In the genomic region with DNA sequence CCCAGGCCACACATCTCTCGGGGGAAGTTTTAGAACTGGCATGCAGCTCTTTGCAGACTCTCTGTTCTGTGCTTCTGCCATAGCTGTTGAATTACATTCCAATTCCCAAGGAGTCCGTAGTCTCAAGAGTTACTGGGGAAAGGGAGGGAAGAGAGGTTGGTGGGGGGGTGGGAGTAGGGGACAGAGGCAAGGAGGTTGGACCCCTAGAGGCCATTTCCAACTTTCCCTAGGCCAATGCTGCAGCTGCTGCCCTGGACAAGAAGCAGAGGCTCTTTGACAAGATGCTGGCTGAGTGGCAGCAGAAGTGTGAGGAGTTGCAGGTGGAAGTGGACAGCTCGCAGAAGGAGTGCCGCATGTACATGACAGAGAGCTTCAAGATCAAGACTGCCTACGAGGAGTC, we compare ENCODE assay signal across 1 cellular context.
TF ChIP-seq lines count a peak whose summit lies in the region.

No MANE protein-coding gene starts in this region.

TF ChIP-seq in GM23338, 12 proteins besides CTCF, POLR2A, EP300 and RAD21 (continued from another document):
- TF ChIP-seq, protein P1, sequence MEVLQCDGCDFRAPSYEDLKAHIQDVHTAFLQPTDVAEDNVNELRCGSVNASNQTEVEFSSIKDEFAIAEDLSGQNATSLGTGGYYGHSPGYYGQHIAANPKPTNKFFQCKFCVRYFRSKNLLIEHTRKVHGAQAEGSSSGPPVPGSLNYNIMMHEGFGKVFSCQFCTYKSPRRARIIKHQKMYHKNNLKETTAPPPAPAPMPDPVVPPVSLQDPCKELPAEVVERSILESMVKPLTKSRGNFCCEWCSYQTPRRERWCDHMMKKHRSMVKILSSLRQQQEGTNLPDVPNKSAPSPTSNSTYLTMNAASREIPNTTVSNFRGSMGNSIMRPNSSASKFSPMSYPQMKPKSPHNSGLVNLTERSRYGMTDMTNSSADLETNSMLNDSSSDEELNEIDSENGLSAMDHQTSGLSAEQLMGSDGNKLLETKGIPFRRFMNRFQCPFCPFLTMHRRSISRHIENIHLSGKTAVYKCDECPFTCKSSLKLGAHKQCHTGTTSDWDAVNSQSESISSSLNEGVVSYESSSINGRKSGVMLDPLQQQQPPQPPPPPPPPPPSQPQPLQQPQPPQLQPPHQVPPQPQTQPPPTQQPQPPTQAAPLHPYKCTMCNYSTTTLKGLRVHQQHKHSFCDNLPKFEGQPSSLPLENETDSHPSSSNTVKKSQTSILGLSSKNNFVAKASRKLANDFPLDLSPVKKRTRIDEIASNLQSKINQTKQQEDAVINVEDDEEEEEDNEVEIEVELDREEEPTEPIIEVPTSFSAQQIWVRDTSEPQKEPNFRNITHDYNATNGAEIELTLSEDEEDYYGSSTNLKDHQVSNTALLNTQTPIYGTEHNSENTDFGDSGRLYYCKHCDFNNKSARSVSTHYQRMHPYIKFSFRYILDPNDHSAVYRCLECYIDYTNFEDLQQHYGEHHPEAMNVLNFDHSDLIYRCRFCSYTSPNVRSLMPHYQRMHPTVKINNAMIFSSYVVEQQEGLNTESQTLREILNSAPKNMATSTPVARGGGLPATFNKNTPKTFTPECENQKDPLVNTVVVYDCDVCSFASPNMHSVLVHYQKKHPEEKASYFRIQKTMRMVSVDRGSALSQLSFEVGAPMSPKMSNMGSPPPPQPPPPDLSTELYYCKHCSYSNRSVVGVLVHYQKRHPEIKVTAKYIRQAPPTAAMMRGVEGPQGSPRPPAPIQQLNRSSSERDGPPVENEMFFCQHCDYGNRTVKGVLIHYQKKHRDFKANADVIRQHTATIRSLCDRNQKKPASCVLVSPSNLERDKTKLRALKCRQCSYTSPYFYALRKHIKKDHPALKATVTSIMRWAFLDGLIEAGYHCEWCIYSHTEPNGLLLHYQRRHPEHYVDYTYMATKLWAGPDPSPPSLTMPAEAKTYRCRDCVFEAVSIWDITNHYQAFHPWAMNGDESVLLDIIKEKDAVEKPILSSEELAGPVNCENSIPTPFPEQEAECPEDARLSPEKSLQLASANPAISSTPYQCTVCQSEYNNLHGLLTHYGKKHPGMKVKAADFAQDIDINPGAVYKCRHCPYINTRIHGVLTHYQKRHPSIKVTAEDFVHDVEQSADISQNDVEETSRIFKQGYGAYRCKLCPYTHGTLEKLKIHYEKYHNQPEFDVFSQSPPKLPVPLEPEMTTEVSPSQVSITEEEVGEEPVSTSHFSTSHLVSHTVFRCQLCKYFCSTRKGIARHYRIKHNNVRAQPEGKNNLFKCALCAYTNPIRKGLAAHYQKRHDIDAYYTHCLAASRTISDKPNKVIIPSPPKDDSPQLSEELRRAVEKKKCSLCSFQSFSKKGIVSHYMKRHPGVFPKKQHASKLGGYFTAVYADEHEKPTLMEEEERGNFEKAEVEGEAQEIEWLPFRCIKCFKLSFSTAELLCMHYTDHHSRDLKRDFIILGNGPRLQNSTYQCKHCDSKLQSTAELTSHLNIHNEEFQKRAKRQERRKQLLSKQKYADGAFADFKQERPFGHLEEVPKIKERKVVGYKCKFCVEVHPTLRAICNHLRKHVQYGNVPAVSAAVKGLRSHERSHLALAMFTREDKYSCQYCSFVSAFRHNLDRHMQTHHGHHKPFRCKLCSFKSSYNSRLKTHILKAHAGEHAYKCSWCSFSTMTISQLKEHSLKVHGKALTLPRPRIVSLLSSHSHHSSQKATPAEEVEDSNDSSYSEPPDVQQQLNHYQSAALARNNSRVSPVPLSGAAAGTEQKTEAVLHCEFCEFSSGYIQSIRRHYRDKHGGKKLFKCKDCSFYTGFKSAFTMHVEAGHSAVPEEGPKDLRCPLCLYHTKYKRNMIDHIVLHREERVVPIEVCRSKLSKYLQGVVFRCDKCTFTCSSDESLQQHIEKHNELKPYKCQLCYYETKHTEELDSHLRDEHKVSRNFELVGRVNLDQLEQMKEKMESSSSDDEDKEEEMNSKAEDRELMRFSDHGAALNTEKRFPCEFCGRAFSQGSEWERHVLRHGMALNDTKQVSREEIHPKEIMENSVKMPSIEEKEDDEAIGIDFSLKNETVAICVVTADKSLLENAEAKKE (CRISPR knock-in tag; IDR thresholded peaks at IDR 0.05), result no peak
- TF ChIP-seq EZH2 (IDR thresholded peaks at IDR 0.05; ENCODE audit: low read depth, unreplicated experiment) (no peak), NANOG (IDR thresholded peaks at IDR 0.05; ENCODE audit: borderline replicate concordance) (no peak), STAT1 (IDR thresholded peaks at IDR 0.05; ENCODE audit: unreplicated experiment) (no peak), ZNF114 (CRISPR knock-in tag; IDR thresholded peaks at IDR 0.05) (no peak), JUNB (IDR thresholded peaks at IDR 0.05; ENCODE audit: unreplicated experiment) (no peak), CREB1 (CRISPR knock-in tag; IDR thresholded peaks at IDR 0.05; ENCODE audit: low read depth) (no peak), POLR2AphosphoS5 (IDR thresholded peaks at IDR 0.05; ENCODE audit: low read depth) (no peak), ZNF331 (CRISPR knock-in tag; IDR thresholded peaks at IDR 0.05; ENCODE audit: low read depth) (no peak)
- TF ChIP-seq, protein P2, sequence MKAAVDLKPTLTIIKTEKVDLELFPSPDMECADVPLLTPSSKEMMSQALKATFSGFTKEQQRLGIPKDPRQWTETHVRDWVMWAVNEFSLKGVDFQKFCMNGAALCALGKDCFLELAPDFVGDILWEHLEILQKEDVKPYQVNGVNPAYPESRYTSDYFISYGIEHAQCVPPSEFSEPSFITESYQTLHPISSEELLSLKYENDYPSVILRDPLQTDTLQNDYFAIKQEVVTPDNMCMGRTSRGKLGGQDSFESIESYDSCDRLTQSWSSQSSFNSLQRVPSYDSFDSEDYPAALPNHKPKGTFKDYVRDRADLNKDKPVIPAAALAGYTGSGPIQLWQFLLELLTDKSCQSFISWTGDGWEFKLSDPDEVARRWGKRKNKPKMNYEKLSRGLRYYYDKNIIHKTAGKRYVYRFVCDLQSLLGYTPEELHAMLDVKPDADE (IDR thresholded peaks at IDR 0.05), result no peak
